7 cellular contexts compared by ENCODE assay signal in the genomic region with DNA sequence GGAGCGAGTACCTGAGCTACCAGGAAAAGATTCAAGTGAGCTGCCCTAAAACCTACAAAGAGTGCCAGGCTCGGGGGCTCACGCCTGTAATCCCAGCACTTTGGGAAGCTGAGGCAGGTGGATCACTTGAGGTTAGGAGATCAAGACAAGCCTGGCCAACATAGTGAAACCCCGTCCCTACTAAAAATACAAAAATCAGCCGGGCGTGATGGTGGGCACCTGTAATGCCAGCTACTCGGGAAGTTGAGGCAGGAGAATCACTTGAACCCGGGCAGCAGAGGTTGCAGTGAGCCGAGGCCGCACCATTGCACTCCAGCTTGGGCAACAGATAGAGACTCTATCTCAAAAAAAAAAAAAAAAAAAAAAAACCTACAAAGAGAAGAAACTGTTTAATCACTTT. TPM values are rescaled to one million over a fixed set of nuclear protein-coding genes. Genes with fewer than 3 reads are reported as not detected.
DNase-seq lines count a peak whose midpoint lies in the region; FAIRE-seq and TF ChIP-seq lines count a peak whose summit lies in the region.
"Not testable (repeated sequence)": the region's sequence is repeated elsewhere in the genome, so short reads cannot be mapped to it uniquely, and the experiment has no call there.
"Had no signal": no experiment of that assay in that cellular context is flagged by ENCODE, and none has a peak within 500 bp of the region (broad histone marks: within the 10 kb centered on the region; RNA-seq: fewer than 3 reads in every experiment).

No MANE protein-coding gene starts in this region.

- not testable (repeated sequence) for H3K4me3 ChIP-seq in GM23248; astrocyte (ENCODE audit: insufficient read depth, low read depth, low read length); mesenchymal stem cell (ENCODE audit: insufficient read depth in 1 of 2, low read depth in 1 of 2, low read length in 2 of 2); spleen

- 90% methylated on average over 10 of the region's 10 CpGs for WGBS in GM23248 (ENCODE audit: low coverage in 1 of 2, low lambda C conversion rate in 2 of 2, missing lambda C conversion rate in 2 of 2), 2 experiments
- WGBS in mesenchymal stem cell, result 95% methylated on average over 10 of the region's 10 CpGs
- WGBS in spleen, 5 donors, result 73 to 86% (median 78%) methylated on average over 10 of the region's 10 CpGs

- H3K27me3 ChIP-seq in GM23248 (replicated peaks; ENCODE audit: insufficient read depth); astrocyte (ENCODE audit: insufficient read depth, low read length); mesenchymal stem cell (ENCODE audit: control insufficient read depth in 1 of 2, insufficient read depth in 1 of 2, low read length in 2 of 2); spleen (replicated peaks in 1 of 7): not testable (repeated sequence)

- intact Hi-C loops in spleen (cut with DNase I; ENCODE audit: low total_unique reads), result not testable (repeated sequence)

- H3K79me2 ChIP-seq in GM23248 (ENCODE audit: insufficient read depth), result peaks cover 68% of the 10 kb centered on the region
- peaks cover 58% of the 10 kb centered on the region for H3K79me2 ChIP-seq in astrocyte (ENCODE audit: insufficient read depth, low read length)

- H4K91ac ChIP-seq in mesenchymal stem cell (ENCODE audit: low read length), result not testable (repeated sequence)

- H3F3A ChIP-seq in GM23248 (ENCODE audit: insufficient read depth), result peaks cover 10% of the 10 kb centered on the region

- H3K9ac ChIP-seq in GM23248 (peak overlapping the region; percentile 95; the same call in 1 of the 2 replicates), mesenchymal stem cell (ENCODE audit: low read length) (peak overlapping the region; percentile 99)
- not testable (repeated sequence) for H3K9ac ChIP-seq in astrocyte (ENCODE audit: low read length)

- not testable (repeated sequence) for H3K23ac ChIP-seq in mesenchymal stem cell (ENCODE audit: low read length in 2 of 2)

- not testable (repeated sequence) for TF ChIP-seq CTCF in 22Rv1 (IDR thresholded peaks at IDR 0.05); RWPE1 (conservative IDR thresholded peaks at IDR 0.05; ENCODE audit: low read depth); astrocyte (IDR thresholded peaks at IDR 0.05; ENCODE audit: insufficient read depth, low read depth, low read length); spleen (IDR thresholded peaks at IDR 0.05 in 8 of 11, conservative IDR thresholded peaks at IDR 0.05 in 3 of 11)

- H3K4me1 ChIP-seq in GM23248 (ENCODE audit: insufficient read depth); mesenchymal stem cell (ENCODE audit: control insufficient read depth, insufficient read depth, low read depth, low read length): not testable (repeated sequence)
- H3K4me1 ChIP-seq in astrocyte (ENCODE audit: insufficient read depth, low read length) (peaks cover 11% of the 10 kb centered on the region), spleen (peaks cover 5 to 30% (median 25%) of the 10 kb centered on the region in 6 donors)

- H3K27ac Mint-ChIP-seq in astrocyte (ENCODE audit: unreplicated experiment), result peak overlapping the region; percentile 13

- H2AK5ac ChIP-seq in mesenchymal stem cell (ENCODE audit: low read length, severe bottlenecking), result not testable (repeated sequence)

- not testable (repeated sequence) for H2BK12ac ChIP-seq in mesenchymal stem cell (ENCODE audit: low read length in 2 of 2)

- H2BK5ac ChIP-seq in mesenchymal stem cell (ENCODE audit: low read depth, low read length, poor library complexity, severe bottlenecking), result not testable (repeated sequence)

- H3K36me3 ChIP-seq in GM23248 (ENCODE audit: low read depth); mesenchymal stem cell (ENCODE audit: control insufficient read depth in 1 of 2, insufficient read depth in 2 of 2, low read depth in 1 of 2, low read length in 2 of 2): not testable (repeated sequence)
- H3K36me3 ChIP-seq in astrocyte (ENCODE audit: insufficient read depth, low read length) (peaks cover 11% of the 10 kb centered on the region), spleen (peaks cover 0 to 38% (median 22%) of the 10 kb centered on the region in 6 donors)

- not testable (repeated sequence) for H4K20me1 ChIP-seq in GM23248 (ENCODE audit: insufficient read depth); astrocyte (ENCODE audit: insufficient read depth, low read length)

- not testable (repeated sequence) for H3K9me3 Mint-ChIP-seq in astrocyte (ENCODE audit: unreplicated experiment)

- peak overlapping the region; percentile 79 for H2AFZ ChIP-seq in GM23248
- not testable (repeated sequence) for H2AFZ ChIP-seq in astrocyte (ENCODE audit: low read depth, low read length); mesenchymal stem cell (ENCODE audit: low read depth, low read length)

- not testable (repeated sequence) for H3K4me1 Mint-ChIP-seq in astrocyte (ENCODE audit: low read depth, unreplicated experiment)

- H2BK120ac ChIP-seq in mesenchymal stem cell (ENCODE audit: low read depth, low read length), result not testable (repeated sequence)

- CTCF ChIA-PET in RWPE1 (lab: Yijun Ruan, JAX), result interaction anchor here (0.7 to 1.8 kb wide), 3 partner anchors 8 to 23 kb away, joined by 5 to 6 read pairs (median 6); no protein-coding TSS in a partner anchor

- H3K27me3 Mint-ChIP-seq in astrocyte (ENCODE audit: low read depth, unreplicated experiment), result not testable (repeated sequence)

- not testable (repeated sequence) for H3K18ac ChIP-seq in mesenchymal stem cell (ENCODE audit: low read depth in 1 of 2, low read length in 2 of 2)

- peak overlapping the region; percentile 98 for H3K4me3 Mint-ChIP-seq in astrocyte (ENCODE audit: unreplicated experiment)

- FAIRE-seq in astrocyte (lab: Jason Lieb, UNC), result not testable (repeated sequence)

- not testable (repeated sequence) for H3K9me2 ChIP-seq in GM23248 (ENCODE audit: insufficient read depth)

- not testable (repeated sequence) for H4K8ac ChIP-seq in mesenchymal stem cell (ENCODE audit: low read length)

- H3K36me3 Mint-ChIP-seq in astrocyte (ENCODE audit: low read depth, unreplicated experiment), result not testable (repeated sequence)

- in situ Hi-C loops in GM23248 (cut with MboI), result not testable (repeated sequence)

- not testable (repeated sequence) for DNase-seq in GM23248; RWPE1 (ENCODE audit: low spot score); astrocyte (ENCODE audit: low read depth); mesenchymal stem cell; spleen

- POLR2A ChIA-PET in RWPE1 (lab: Yijun Ruan, JAX; ENCODE audit: low non-redundant PET), result not testable (repeated sequence)

- not testable (repeated sequence) for H3K14ac ChIP-seq in mesenchymal stem cell (ENCODE audit: low read length in 2 of 2)

- not testable (repeated sequence) for H2BK15ac ChIP-seq in mesenchymal stem cell (ENCODE audit: low read depth, poor library complexity, severe bottlenecking)

- H3K27ac ChIP-seq in 22Rv1 (0 out of 2 replicates have a peak overlapping the region, but pooled peaks have one; percentile 93), GM23248 (0 out of 2 replicates have a peak overlapping the region, but pooled peaks have one; percentile 87), RWPE1 (peak overlapping the region; percentile 32; the same call in 1 of the 2 replicates), spleen (peak overlapping the region in 7 of 8 donors; percentile 98 to 100 (median 99))
- H3K27ac ChIP-seq in astrocyte (ENCODE audit: low read depth, low read length); mesenchymal stem cell (ENCODE audit: low read length, poor library complexity, severe bottlenecking): not testable (repeated sequence)

- not testable (repeated sequence) for H3K4me2 ChIP-seq in GM23248 (ENCODE audit: unreplicated experiment); mesenchymal stem cell (ENCODE audit: low read length, poor library complexity, severe bottlenecking)
- H3K4me2 ChIP-seq in astrocyte (ENCODE audit: low read length), result peak overlapping the region; percentile 88

- H3K4ac ChIP-seq in mesenchymal stem cell (ENCODE audit: low read depth in 1 of 2, low read length in 2 of 2), result not testable (repeated sequence)

- not testable (repeated sequence) for TF ChIP-seq POLR2A in spleen (IDR thresholded peaks at IDR 0.05)

- not testable (repeated sequence) for H3K9me3 ChIP-seq in GM23248 (ENCODE audit: low read depth); astrocyte (ENCODE audit: insufficient read depth, low read depth, low read length); mesenchymal stem cell (ENCODE audit: control insufficient read depth, low read length); spleen

- H3K79me1 ChIP-seq in mesenchymal stem cell (replicated peaks; ENCODE audit: low read length, poor library complexity, severe bottlenecking), result not testable (repeated sequence)

RNA-seq across cellular contexts. Expression of a gene that starts 3.0 kb away (rescaled TPM):
- 13.5 and 14.4 TPM in 2 replicates for total RNA-seq in GM23248 (2014; rRNA removed; shearing (Covaris generic))
- 52.9 and 55.2 TPM in 2 replicates for polyA plus RNA-seq in GM23248 (2016; fragmentation: Nextera tagmentation; extraction: Ambion mirVana)
- total RNA-seq in astrocyte, result 45.2 and 48.9 TPM in 2 replicates
- 24.6 TPM for polyA plus RNA-seq in mesenchymal stem cell (2013, experiment 1 of 2)
- polyA plus RNA-seq in mesenchymal stem cell (2013, experiment 2 of 2), result 28.0 TPM
- 10 to 100 TPM; 29.8 to 44.0 (median 35.2) TPM for total RNA-seq in spleen
- polyA plus RNA-seq in spleen, result 10 to 100 TPM; 24.6 to 35.6 (median 31.7) TPM

RNA-seq across cellular contexts. Expression of a gene that starts 24.7 kb away (rescaled TPM):
- total RNA-seq in GM23248 (2014; rRNA removed; shearing (Covaris generic)), result not detected in 2 replicates
- 0.16 TPM in 1 of 2 replicates, not detected in the other for polyA plus RNA-seq in GM23248 (2016; fragmentation: Nextera tagmentation; extraction: Ambion mirVana)
- total RNA-seq in astrocyte, result 1.2 TPM in 2 replicates
- 0.47 TPM for polyA plus RNA-seq in mesenchymal stem cell (2013, experiment 1 of 2)
- polyA plus RNA-seq in mesenchymal stem cell (2013, experiment 2 of 2), result 0.45 TPM
- not detected for total RNA-seq in spleen
- polyA plus RNA-seq in spleen, result not detected
- total RNA-seq: endothelial cell of umbilical vein had no signal
- polyA plus RNA-seq: endothelial cell of umbilical vein had no signal

RNA-seq across cellular contexts. Expression of a gene that starts 35.9 kb away (rescaled TPM):
- 103 and 104 TPM in 2 replicates for total RNA-seq in GM23248 (2014; rRNA removed; shearing (Covaris generic))
- polyA plus RNA-seq in GM23248 (2016; fragmentation: Nextera tagmentation; extraction: Ambion mirVana) (32.4 and 32.6 TPM in 2 replicates), spleen (100 to 1,000 TPM in 1 of 3 donors, 10 to 100 TPM in 2; 72.0 to 186 (median 87.3) TPM)
- total RNA-seq in astrocyte (99.9 and 100 TPM in 2 replicates), spleen (100 to 1,000 TPM; 116 to 170 (median 135) TPM)
- polyA plus RNA-seq in mesenchymal stem cell (2013, experiment 1 of 2), result 79.8 TPM
- 80.8 TPM for polyA plus RNA-seq in mesenchymal stem cell (2013, experiment 2 of 2)

RNA-seq across cellular contexts. Expression of a gene that starts 39.7 kb away (rescaled TPM):
- 1.7 and 1.9 TPM in 2 replicates for total RNA-seq in GM23248 (2014; rRNA removed; shearing (Covaris generic))
- polyA plus RNA-seq in GM23248 (2016; fragmentation: Nextera tagmentation; extraction: Ambion mirVana), result 1.7 and 1.9 TPM in 2 replicates
- total RNA-seq in astrocyte, result 7.9 and 9.6 TPM in 2 replicates
- 11.7 TPM for polyA plus RNA-seq in mesenchymal stem cell (2013, experiment 1 of 2)
- 11.4 TPM for polyA plus RNA-seq in mesenchymal stem cell (2013, experiment 2 of 2)
- 10 to 100 TPM; 15.1 to 42.8 (median 28.7) TPM for total RNA-seq in spleen
- 10 to 100 TPM; 23.4 to 46.7 (median 37.4) TPM for polyA plus RNA-seq in spleen

RNA-seq across cellular contexts. Expression of a gene that starts 49.4 kb away (rescaled TPM):
- 1.8 and 3.4 TPM in 2 replicates for total RNA-seq in GM23248 (2014; rRNA removed; shearing (Covaris generic))
- polyA plus RNA-seq in GM23248 (2016; fragmentation: Nextera tagmentation; extraction: Ambion mirVana), result 6.7 and 7.0 TPM in 2 replicates
- total RNA-seq in astrocyte, result 4.8 and 6.3 TPM in 2 replicates
- 1.5 TPM for polyA plus RNA-seq in mesenchymal stem cell (2013, experiment 1 of 2)
- polyA plus RNA-seq in mesenchymal stem cell (2013, experiment 2 of 2), result 1.5 TPM
- total RNA-seq in spleen, result 1 to 10 TPM in 5 of 7 donors, under 1 TPM in 1, not detected in 1; 0.97 to 3.9 (median 2.9) TPM
- 1 to 10 TPM in 2 of 3 donors, under 1 TPM in 1; 0.83 to 1.5 (median 1.3) TPM for polyA plus RNA-seq in spleen
